12 cellular contexts compared by ENCODE assay signal in the genomic region with DNA sequence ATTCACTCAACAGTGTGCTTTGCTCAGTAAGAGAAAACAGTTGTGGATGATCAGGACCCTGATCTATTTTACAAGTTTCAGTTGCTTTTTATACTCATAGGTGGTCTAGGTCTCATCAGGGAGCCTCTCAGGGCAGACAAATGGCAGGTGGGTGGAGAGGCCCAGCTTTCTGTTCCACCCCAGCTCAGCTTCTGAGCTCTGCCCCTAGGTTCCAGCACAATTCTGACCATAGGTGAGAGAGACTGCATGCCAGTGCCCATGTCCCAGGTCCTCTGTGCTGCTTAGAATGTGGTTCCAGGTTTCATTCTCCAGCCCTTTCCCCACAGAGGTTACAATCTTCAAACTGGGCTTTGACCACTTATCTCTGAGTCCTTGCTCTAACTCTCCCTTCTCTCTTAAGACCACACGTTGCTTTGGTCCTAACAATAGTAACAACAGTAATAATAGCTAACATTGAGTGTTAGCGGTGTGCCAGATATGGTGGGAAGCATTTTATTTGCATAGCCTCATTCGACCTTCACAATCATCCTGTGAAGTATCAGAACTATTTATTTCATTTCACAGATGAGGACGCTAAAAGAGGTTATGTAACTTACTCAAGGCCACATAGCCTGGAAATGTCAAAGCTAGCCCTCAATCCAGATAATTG.
A peak's percentile ranks its signal among the peaks of the same experiment; 100 is the strongest.
DNase-seq lines count a peak whose midpoint lies in the region; ATAC-seq lines count a peak whose summit lies in the region.
"Had no signal": no experiment of that assay in that cellular context is flagged by ENCODE, and none has a peak within 500 bp of the region (broad histone marks: within the 10 kb centered on the region; RNA-seq: fewer than 3 reads in every experiment).

No MANE protein-coding gene starts in this region.

- H3K9me3 Mint-ChIP-seq in activated T-cell treated with anti-CD3 and anti-CD28 coated beads, Interleukin-2, amount 50 U/mL, for 24 hours: no peaks in the 10 kb centered on the region
- H3K9me3 Mint-ChIP-seq: activated CD4-positive, alpha-beta memory T cell treated with anti-CD3 and anti-CD28 coated beads for 36 hours; type B pancreatic cell had no signal

- peaks cover 24% of the 10 kb centered on the region for H3K4me1 Mint-ChIP-seq in activated T-cell treated with anti-CD3 and anti-CD28 coated beads, Interleukin-2, amount 50 U/mL, for 24 hours (ENCODE audit: low read depth)

- no peaks in the 10 kb centered on the region for H3K27me3 Mint-ChIP-seq in activated T-cell treated with anti-CD3 and anti-CD28 coated beads, Interleukin-2, amount 50 U/mL, for 24 hours
- H3K27me3 Mint-ChIP-seq: activated CD4-positive, alpha-beta memory T cell treated with anti-CD3 and anti-CD28 coated beads for 36 hours; type B pancreatic cell had no signal

- peak overlapping the region; percentile 15 for H3K27ac Mint-ChIP-seq in activated T-cell treated with anti-CD3 and anti-CD28 coated beads, Interleukin-2, amount 50 U/mL, for 24 hours
- H3K27ac Mint-ChIP-seq: activated CD4-positive, alpha-beta memory T cell treated with anti-CD3 and anti-CD28 coated beads for 36 hours; type B pancreatic cell had no signal

- DNase-seq in activated T-cell treated with anti-CD3 and anti-CD28 coated beads, Interleukin-2, amount 50 U/mL, for 24 hours: no peak
- DNase-seq in activated T-cell treated with anti-CD3 and anti-CD28 coated beads for 4 hours (no peak), T-helper 1 cell (no peak), NCI-H226 (no peak), SIG-M5 (lab: John Stamatoyannopoulos, UW) (no peak)
- DNase-seq in stimulated activated naive CD8-positive, alpha-beta T cell treated with anti-CD3 and anti-CD28 coated beads, Interleukin-15, Interleukin-2, amounts not matched to agents 100 U/mL and 50 U/mL, for 24 hours: no peak
- DNase-seq: 8988T; activated CD4-positive, alpha-beta memory T cell treated with anti-CD3 and anti-CD28 coated beads for 36 hours; DND-41 had no signal

- H3K4me3 Mint-ChIP-seq in activated T-cell treated with anti-CD3 and anti-CD28 coated beads, Interleukin-2, amount 50 U/mL, for 24 hours: no peak overlapping the region
- H3K4me3 Mint-ChIP-seq: activated CD4-positive, alpha-beta memory T cell treated with anti-CD3 and anti-CD28 coated beads for 36 hours; type B pancreatic cell had no signal

- ATAC-seq in GM21825 (IDR thresholded peaks at IDR 0.05; ENCODE audit: unreplicated experiment) (peak; percentile 59), HG03354 (IDR thresholded peaks at IDR 0.05; ENCODE audit: poor library complexity, severe bottlenecking, unreplicated experiment) (peak; percentile 72)
- peak; percentile 58 for ATAC-seq in stimulated activated naive CD8-positive, alpha-beta T cell treated with anti-CD3 and anti-CD28 coated beads, Interleukin-15, Interleukin-2, amounts not matched to agents 100 U/mL and 50 U/mL, for 24 hours

- no peaks in the 10 kb centered on the region for H3K36me3 Mint-ChIP-seq in activated T-cell treated with anti-CD3 and anti-CD28 coated beads, Interleukin-2, amount 50 U/mL, for 24 hours (ENCODE audit: low read depth)
- H3K36me3 Mint-ChIP-seq: activated CD4-positive, alpha-beta memory T cell treated with anti-CD3 and anti-CD28 coated beads for 36 hours; type B pancreatic cell had no signal
